In the genomic region with DNA sequence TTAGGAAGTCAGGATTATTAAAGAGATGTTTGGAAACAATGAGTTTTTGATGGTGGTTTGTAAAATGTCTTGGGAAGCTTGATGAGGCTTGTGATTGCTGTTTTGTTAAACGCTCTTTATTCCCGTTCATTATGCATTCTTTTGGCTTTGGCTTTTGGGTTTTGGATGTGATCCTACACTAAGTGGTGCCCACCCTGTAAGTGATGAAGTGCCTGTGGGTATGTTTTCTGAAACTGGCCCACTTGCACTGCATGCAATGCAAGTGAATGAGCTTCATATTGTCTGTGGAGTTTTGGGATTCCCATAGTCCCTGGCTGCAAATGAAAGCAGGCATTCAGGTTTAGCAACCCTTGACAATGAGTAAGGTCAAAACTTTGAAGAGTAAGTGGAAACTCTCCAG, we compare ENCODE assay signal across 13 cellular contexts.
DNase-seq lines count a peak whose midpoint lies in the region; ATAC-seq and TF ChIP-seq lines count a peak whose summit lies in the region.
"Had no signal": no experiment of that assay in that cellular context is flagged by ENCODE, and none has a peak within 500 bp of the region (broad histone marks: within the 10 kb centered on the region; RNA-seq: fewer than 3 reads in every experiment).

No MANE protein-coding gene starts in this region.

- in situ Hi-C loops in SK-MEL-5 (cut with HindIII; ENCODE audit: low pct_unique_long_range_greater_than_20kb, low sequenced_read_pairs) = no loop called here

- ATAC-seq in GM21619 (IDR thresholded peaks at IDR 0.05; ENCODE audit: unreplicated experiment) = no peak
- ATAC-seq: A549; CD8-positive, alpha-beta T cell; HCT116 had no signal

- no peak overlapping the region for H3K4me3 ChIP-seq in epithelial cell of esophagus (ENCODE audit: low read length)
- H3K4me3 ChIP-seq: A549 had no signal

- no peak for TF ChIP-seq CTCF in epithelial cell of esophagus (IDR thresholded peaks at IDR 0.05; ENCODE audit: insufficient read depth, low read depth, low read length, missing control alignments)

- DNase-seq in SK-MEL-5 (ENCODE audit: low read depth, low spot score) (peak; percentile 64), epithelial cell of esophagus (ENCODE audit: low read depth) (peak; percentile 13), midbrain (lab: John Stamatoyannopoulos, UW) (peak; percentile 27), NCI-H2196 treated with DMSO at 0.1 percent for 48 hours (lab: John Stamatoyannopoulos, UW; ENCODE audit: unreplicated experiment) (no peak), NCI-H446 treated with DMSO at 0.1 percent for 48 hours (lab: John Stamatoyannopoulos, UW) (no peak)
- DNase-seq: CD8-positive, alpha-beta T cell; COR-L47; DMS153; DND-41; GF-D8 had no signal

Comparison
In these comparisons a context has a peak if more than half of its experiments do, and no peak if none do; other contexts are left out.
1. DNase-seq: peak in SK-MEL-5 (single experiment), epithelial cell of esophagus (single experiment) and midbrain (single experiment); none in NCI-H2196 treated with DMSO at 0.1 percent for 48 hours (single experiment) and NCI-H446 treated with DMSO at 0.1 percent for 48 hours (single experiment).